22 cellular contexts compared by ENCODE assay signal in the genomic region with DNA sequence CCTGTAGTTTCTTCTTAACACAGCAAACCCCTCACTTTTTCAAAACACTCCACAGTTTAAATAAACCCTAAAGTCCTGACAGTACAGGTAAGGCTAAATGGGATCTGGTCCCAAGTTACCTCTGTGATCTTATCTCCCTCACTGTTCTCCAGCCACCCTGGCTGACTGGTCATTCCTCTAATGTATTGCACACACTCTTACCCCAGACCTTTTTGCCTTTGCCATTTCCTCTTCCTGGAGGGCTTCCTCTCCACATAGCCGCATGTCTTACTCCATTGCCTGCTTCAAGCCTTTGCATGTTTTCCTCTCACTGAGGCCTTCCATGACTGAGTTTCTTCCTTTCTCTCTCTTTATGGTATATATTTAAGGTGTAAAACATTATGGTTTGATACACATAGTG. TPM values are rescaled to one million over a fixed set of nuclear protein-coding genes. Genes with fewer than 3 reads are reported as not detected.
"Had no signal": no experiment of that assay in that cellular context is flagged by ENCODE, and none has a peak within 500 bp of the region (broad histone marks: within the 10 kb centered on the region; RNA-seq: fewer than 3 reads in every experiment).

No MANE protein-coding gene starts in this region.

- H3K36me3 ChIP-seq: colonic mucosa, esophagus muscularis mucosa, gastroesophageal sphincter, heart left ventricle, pancreas, right lobe of liver, suprapubic skin, transverse colon, vagina had no signal

- H3K4me1 ChIP-seq: colonic mucosa, esophagus muscularis mucosa, gastroesophageal sphincter, heart left ventricle, pancreas, right lobe of liver, suprapubic skin, transverse colon, vagina had no signal

- DNase-seq: activated CD4-positive, alpha-beta T cell treated with anti-CD3 and anti-CD28 coated beads, Interleukin-2, amount 10 ng/mL, durations not matched to agents 24 days and 14 days; activated CD8-positive, alpha-beta T cell treated with anti-CD3 and anti-CD28 coated beads for 36 hours; activated naive CD4-positive, alpha-beta T cell treated with Interleukin-2 at 50 U/mL for 16 hours; activated T-cell treated with anti-CD3 and anti-CD28 coated beads, Interleukin-2, amount 50 U/mL, for 1 hour; body of pancreas; central memory CD4-positive, alpha-beta T cell; colonic mucosa; heart left ventricle; mesenchymal stem cell; naive thymus-derived CD4-positive, alpha-beta T cell; pancreas; right lobe of liver; small intestine; stimulated activated CD4-positive, alpha-beta T cell treated with anti-CD3 and anti-CD28 coated beads, Interleukin-4, amount 100 ng/mL, for 1 hour; stimulated activated naive CD8-positive, alpha-beta T cell treated with anti-CD3 and anti-CD28 coated beads, Interleukin-15, amount 100 ng/mL, for 72 hours; transverse colon had no signal

- H3K27ac Mint-ChIP-seq: activated CD4-positive, alpha-beta T cell treated with anti-CD3 and anti-CD28 coated beads, Interleukin-2, amount 10 ng/mL, durations not matched to agents 24 days and 14 days; activated CD8-positive, alpha-beta T cell treated with anti-CD3 and anti-CD28 coated beads for 36 hours; activated T-helper 17 cell treated with anti-CD3 and anti-CD28 coated beads, Interleukin-2, amount 50 U/mL, for 72 hours; naive thymus-derived CD4-positive, alpha-beta T cell; stimulated activated naive CD8-positive, alpha-beta T cell treated with anti-CD3 and anti-CD28 coated beads, Interleukin-15, amount 100 ng/mL, for 72 hours; T-helper 2 cell treated with Interferon-gamma antibody and Interleukin-4, amounts not matched to agents 5 μg/mL and 100 μg/mL, for 36 hours had no signal

- H3K9me3 ChIP-seq: body of pancreas, colonic mucosa, esophagus muscularis mucosa, gastroesophageal sphincter, pancreas, right lobe of liver, suprapubic skin, transverse colon, vagina had no signal

- H3K27me3 Mint-ChIP-seq: activated CD8-positive, alpha-beta T cell treated with anti-CD3 and anti-CD28 coated beads for 36 hours; stimulated activated naive CD8-positive, alpha-beta T cell treated with anti-CD3 and anti-CD28 coated beads, Interleukin-15, amount 100 ng/mL, for 72 hours had no signal

- ATAC-seq: activated CD8-positive, alpha-beta T cell treated with anti-CD3 and anti-CD28 coated beads for 36 hours; activated T-helper 17 cell treated with anti-CD3 and anti-CD28 coated beads, Interleukin-2, amount 50 U/mL, for 72 hours; body of pancreas; gastroesophageal sphincter; naive thymus-derived CD4-positive, alpha-beta T cell; pancreas; stimulated activated naive CD8-positive, alpha-beta T cell treated with anti-CD3 and anti-CD28 coated beads, Interleukin-15, amount 100 ng/mL, for 72 hours had no signal

- H3K4me3 ChIP-seq: body of pancreas, colonic mucosa, esophagus muscularis mucosa, gastroesophageal sphincter, heart left ventricle, pancreas, right lobe of liver, suprapubic skin, transverse colon, vagina had no signal

- H3K9me3 Mint-ChIP-seq: activated CD4-positive, alpha-beta T cell treated with anti-CD3 and anti-CD28 coated beads, Interleukin-2, amount 10 ng/mL, durations not matched to agents 24 days and 14 days; activated CD8-positive, alpha-beta T cell treated with anti-CD3 and anti-CD28 coated beads for 36 hours; stimulated activated naive CD8-positive, alpha-beta T cell treated with anti-CD3 and anti-CD28 coated beads, Interleukin-15, amount 100 ng/mL, for 72 hours; T-helper 2 cell treated with Interferon-gamma antibody and Interleukin-4, amounts not matched to agents 5 μg/mL and 100 μg/mL, for 36 hours had no signal

- H3K27ac ChIP-seq: body of pancreas, colonic mucosa, esophagus muscularis mucosa, gastroesophageal sphincter, heart left ventricle, pancreas, right lobe of liver, suprapubic skin, transverse colon, vagina had no signal

- H3K4me1 Mint-ChIP-seq: activated CD4-positive, alpha-beta T cell treated with anti-CD3 and anti-CD28 coated beads, Interleukin-2, amount 10 ng/mL, durations not matched to agents 24 days and 14 days; activated T-helper 17 cell treated with anti-CD3 and anti-CD28 coated beads, Interleukin-2, amount 50 U/mL, for 72 hours; naive thymus-derived CD4-positive, alpha-beta T cell; stimulated activated naive CD8-positive, alpha-beta T cell treated with anti-CD3 and anti-CD28 coated beads, Interleukin-15, amount 100 ng/mL, for 72 hours had no signal

- H3K4me3 Mint-ChIP-seq: activated CD4-positive, alpha-beta T cell treated with anti-CD3 and anti-CD28 coated beads, Interleukin-2, amount 10 ng/mL, durations not matched to agents 24 days and 14 days; activated CD8-positive, alpha-beta T cell treated with anti-CD3 and anti-CD28 coated beads for 36 hours; activated T-helper 17 cell treated with anti-CD3 and anti-CD28 coated beads, Interleukin-2, amount 50 U/mL, for 72 hours; naive thymus-derived CD4-positive, alpha-beta T cell; stimulated activated naive CD8-positive, alpha-beta T cell treated with anti-CD3 and anti-CD28 coated beads, Interleukin-15, amount 100 ng/mL, for 72 hours; T-helper 2 cell treated with Interferon-gamma antibody and Interleukin-4, amounts not matched to agents 5 μg/mL and 100 μg/mL, for 36 hours had no signal

- H3K36me3 Mint-ChIP-seq: naive thymus-derived CD4-positive, alpha-beta T cell had no signal

- H3K27me3 ChIP-seq: body of pancreas, colonic mucosa, esophagus muscularis mucosa, gastroesophageal sphincter, heart left ventricle, pancreas, right lobe of liver, suprapubic skin, transverse colon, vagina had no signal

RNA-seq across cellular contexts. Expression of a gene that starts 19.5 kb away (rescaled TPM):
- total RNA-seq: activated T-helper 17 cell treated with anti-CD3 and anti-CD28 coated beads, Interleukin-2, amount 50 U/mL, for 72 hours had no signal
- polyA plus RNA-seq: naive thymus-derived CD4-positive, alpha-beta T cell had no signal
